In the genomic region with DNA sequence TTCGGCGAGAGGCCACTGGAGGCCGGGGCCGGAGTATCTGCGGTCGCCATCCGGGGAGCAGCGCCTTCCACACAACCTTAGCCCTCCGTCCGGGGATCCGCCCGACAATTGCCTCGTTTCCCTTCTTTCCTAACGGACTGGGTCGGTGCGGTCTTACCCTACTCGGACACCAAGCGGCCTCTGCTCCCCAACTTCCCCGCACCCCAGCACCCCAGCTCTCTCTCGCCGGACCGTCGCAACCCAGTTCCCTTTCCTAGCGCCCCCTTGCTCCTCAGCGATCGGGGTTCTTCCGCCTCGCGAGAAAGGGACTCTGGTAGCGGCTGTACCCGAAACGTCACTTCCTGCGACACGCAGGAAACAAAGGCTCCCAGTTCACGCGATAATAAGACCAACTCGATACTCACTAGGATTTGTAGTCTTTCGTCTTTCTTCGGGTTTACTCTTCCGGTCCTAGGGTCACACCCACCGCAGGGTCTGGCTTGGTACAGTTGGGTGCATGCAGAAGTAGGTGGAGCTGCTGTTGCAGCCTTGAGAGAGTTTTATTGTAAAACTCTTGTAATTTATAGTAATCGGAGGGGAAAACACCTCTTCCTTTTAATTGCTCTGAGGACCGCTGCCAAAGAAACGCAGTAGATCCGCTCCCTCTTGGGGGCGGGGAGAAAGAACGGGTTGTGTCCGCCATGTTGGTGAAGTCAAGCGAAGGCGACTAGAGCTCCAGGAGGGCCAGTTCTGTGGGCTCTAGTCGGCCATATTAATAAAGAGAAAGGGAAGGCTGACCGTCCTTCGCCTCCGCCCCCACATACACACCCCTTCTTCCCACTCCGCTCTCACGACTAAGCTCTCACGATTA, we compare ENCODE assay signal across 8 cellular contexts. TPM values are rescaled to one million over a fixed set of nuclear protein-coding genes. Genes with fewer than 3 reads are reported as not detected.
DNase-seq lines count a peak whose midpoint lies in the region; ATAC-seq, FAIRE-seq and TF ChIP-seq lines count a peak whose summit lies in the region.

A gene (plus strand): TSS at position 741 of the 850 bp plus-strand sequence. CDS start 209 bp downstream, outside the sequence.
A gene with protein sequence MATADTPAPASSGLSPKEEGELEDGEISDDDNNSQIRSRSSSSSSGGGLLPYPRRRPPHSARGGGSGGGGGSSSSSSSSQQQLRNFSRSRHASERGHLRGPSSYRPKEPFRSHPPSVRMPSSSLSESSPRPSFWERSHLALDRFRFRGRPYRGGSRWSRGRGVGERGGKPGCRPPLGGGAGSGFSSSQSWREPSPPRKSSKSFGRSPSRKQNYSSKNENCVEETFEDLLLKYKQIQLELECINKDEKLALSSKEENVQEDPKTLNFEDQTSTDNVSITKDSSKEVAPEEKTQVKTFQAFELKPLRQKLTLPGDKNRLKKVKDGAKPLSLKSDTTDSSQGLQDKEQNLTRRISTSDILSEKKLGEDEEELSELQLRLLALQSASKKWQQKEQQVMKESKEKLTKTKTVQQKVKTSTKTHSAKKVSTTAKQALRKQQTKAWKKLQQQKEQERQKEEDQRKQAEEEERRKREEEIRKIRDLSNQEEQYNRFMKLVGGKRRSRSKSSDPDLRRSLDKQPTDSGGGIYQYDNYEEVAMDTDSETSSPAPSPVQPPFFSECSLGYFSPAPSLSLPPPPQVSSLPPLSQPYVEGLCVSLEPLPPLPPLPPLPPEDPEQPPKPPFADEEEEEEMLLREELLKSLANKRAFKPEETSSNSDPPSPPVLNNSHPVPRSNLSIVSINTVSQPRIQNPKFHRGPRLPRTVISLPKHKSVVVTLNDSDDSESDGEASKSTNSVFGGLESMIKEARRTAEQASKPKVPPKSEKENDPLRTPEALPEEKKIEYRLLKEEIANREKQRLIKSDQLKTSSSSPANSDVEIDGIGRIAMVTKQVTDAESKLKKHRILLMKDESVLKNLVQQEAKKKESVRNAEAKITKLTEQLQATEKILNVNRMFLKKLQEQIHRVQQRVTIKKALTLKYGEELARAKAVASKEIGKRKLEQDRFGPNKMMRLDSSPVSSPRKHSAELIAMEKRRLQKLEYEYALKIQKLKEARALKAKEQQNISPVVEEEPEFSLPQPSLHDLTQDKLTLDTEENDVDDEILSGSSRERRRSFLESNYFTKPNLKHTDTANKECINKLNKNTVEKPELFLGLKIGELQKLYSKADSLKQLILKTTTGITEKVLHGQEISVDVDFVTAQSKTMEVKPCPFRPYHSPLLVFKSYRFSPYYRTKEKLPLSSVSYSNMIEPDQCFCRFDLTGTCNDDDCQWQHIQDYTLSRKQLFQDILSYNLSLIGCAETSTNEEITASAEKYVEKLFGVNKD (N-terminal part only) (minus strand): TSS at position 288 of the 850 bp plus-strand sequence. CDS start 238 bp downstream, at position 50.

- peak; percentile 98 for FAIRE-seq in endometrium (lab: Jason Lieb, UNC)

- TF ChIP-seq CTCF in Calu3 (IDR thresholded peaks at IDR 0.05; ENCODE audit: unreplicated experiment) = peak; percentile 23

- H3K4me3 ChIP-seq in mesodermal cell (ENCODE audit: extremely low read depth, insufficient read depth, low read length, poor library complexity, severe bottlenecking) = peak within 1 kb of the TSS; percentile 77

- H3K27me3 Mint-ChIP-seq in Calu3 (ENCODE audit: unreplicated experiment) = no peaks in the 10 kb centered on the region

- H3K9me3 ChIP-seq in mesodermal cell (ENCODE audit: control insufficient read depth, low read length) = no peaks in the 10 kb centered on the region

- peaks cover 61% of the 10 kb centered on the region for H3K36me3 Mint-ChIP-seq in Calu3 (ENCODE audit: insufficient read depth, unreplicated experiment)

- peak within 1 kb of the TSS; percentile 97 for H3K4me3 Mint-ChIP-seq in Calu3 (ENCODE audit: low read depth, unreplicated experiment)

- H3K4me1 ChIP-seq in mesodermal cell (ENCODE audit: control insufficient read depth, insufficient read depth, low read length, poor library complexity, severe bottlenecking) = no peaks in the 10 kb centered on the region

- intact Hi-C loops in Calu3 (cut with micrococcal nuclease; ENCODE audit: unreplicated experiment) = loop anchor here (1.0 to 5.0 kb wide), 2 partner anchors 84 to 174 kb away; a partner anchor contains a TSS

- ATAC-seq in GM21381 (IDR thresholded peaks at IDR 0.05; ENCODE audit: unreplicated experiment) = peak; percentile 90

- H3K4me1 Mint-ChIP-seq in Calu3 (ENCODE audit: low read depth, unreplicated experiment) = peaks cover 17% of the 10 kb centered on the region

- peaks cover 2% of the 10 kb centered on the region for H3K9me3 Mint-ChIP-seq in Calu3 (ENCODE audit: low read depth, unreplicated experiment)

- H3K27ac ChIP-seq in mesodermal cell (ENCODE audit: low read depth, low read length, severe bottlenecking) = peak within 1 kb of the TSS; percentile 97

- CTCF ChIA-PET in Calu3 (lab: Charles Lee) = interaction anchor here (0.6 to 2.9 kb wide), 9 partner anchors 15 to 177 kb away, joined by 3 to 27 read pairs (median 3); a partner anchor contains a TSS

- peaks cover 22% of the 10 kb centered on the region for H3K36me3 ChIP-seq in mesodermal cell (ENCODE audit: control insufficient read depth, insufficient read depth, low read length)

- 0% methylated on average over 30 to 35 of the region's 57 CpGs for WGBS in mesodermal cell (ENCODE audit: insufficient coverage in 2 of 2), 2 experiments

- peak within 1 kb of the TSS; percentile 98 for H3K27ac Mint-ChIP-seq in Calu3 (ENCODE audit: unreplicated experiment)

- peak; percentile 94 for DNase-seq in Calu3
- DNase-seq in HUDEP-2 (lab: John Stamatoyannopoulos, UW; ENCODE audit: unreplicated experiment in 76 of 76) = peak in 75 of 76 experiments; percentile 65 to 97 (median 90)
- DNase-seq in NOMO-1 treated with dmso at 0.1 percent for 144 hours (lab: John Stamatoyannopoulos, UW; ENCODE audit: unreplicated experiment) = peak; percentile 99
- peak; percentile 78 for DNase-seq in activated CD8-positive, alpha-beta memory T cell treated with anti-CD3 and anti-CD28 coated beads, Interleukin-2, amount 50 U/mL, for 24 hours (ENCODE audit: extremely low read depth)
- peak; percentile 80 to 90 for DNase-seq in stimulated activated CD8-positive, alpha-beta memory T cell treated with anti-CD3 and anti-CD28 coated beads, Interleukin-15, amount 100 ng/mL, for 4 hours (ENCODE audit: low read depth in 2 of 2)

- no TSS peak for BruUV-seq in Calu3 (replicated peaks; lab: Mats Ljungman, UMichigan)

RNA-seq across cellular contexts. Expression of the first gene that starts in this region (rescaled TPM):
- 8.3 and 9.6 TPM in 2 replicates for total RNA-seq in Calu3 (2022)
- polyA plus RNA-seq in mesodermal cell (2013, experiment 1 of 2) = 9.4 TPM
- polyA plus RNA-seq in mesodermal cell (2013, experiment 2 of 2) = 13.4 TPM

RNA-seq across cellular contexts. Expression of the second gene that starts in this region (rescaled TPM):
- total RNA-seq in Calu3 (2022) = 64.0 and 66.6 TPM in 2 replicates
- 31.1 TPM for polyA plus RNA-seq in mesodermal cell (2013, experiment 1 of 2)
- 37.2 TPM for polyA plus RNA-seq in mesodermal cell (2013, experiment 2 of 2)

Comparison
In these comparisons a context has a peak if more than half of its experiments do, and no peak if none do; other contexts are left out.
1. Peak in every context shown above with its lines: DNase-seq, ATAC-seq, H3K4me3 ChIP-seq and H3K27ac ChIP-seq.